In the genomic region with DNA sequence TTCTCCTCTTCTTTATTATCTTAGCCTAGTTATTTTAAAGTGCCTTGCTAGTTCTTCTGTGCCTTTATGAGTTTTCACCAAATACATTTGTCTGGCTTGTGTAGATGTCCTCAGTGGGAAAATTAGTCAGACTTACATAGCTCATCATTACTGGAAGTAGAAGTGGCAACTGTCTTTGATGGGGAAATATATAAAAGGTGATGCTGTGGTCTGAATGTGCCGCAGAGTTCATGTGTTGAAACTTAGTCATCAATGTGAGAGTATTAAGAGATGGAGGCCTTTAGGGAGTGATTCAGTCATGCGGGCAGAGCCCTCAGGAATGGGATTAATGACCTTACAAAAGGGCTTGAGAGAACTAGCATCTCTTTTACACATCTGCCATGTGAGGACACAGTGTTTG, we compare ENCODE assay signal across 19 cellular contexts. TPM values are rescaled to one million over a fixed set of nuclear protein-coding genes. Genes with fewer than 3 reads are reported as not detected.
"Had no signal": no experiment of that assay in that cellular context is flagged by ENCODE, and none has a peak within 500 bp of the region (broad histone marks: within the 10 kb centered on the region; RNA-seq: fewer than 3 reads in every experiment).

No MANE protein-coding gene starts in this region.

- H3K4me1 ChIP-seq: parathyroid adenoma, right lobe of liver, thyroid gland had no signal

- H3K4me3 Mint-ChIP-seq: activated T-helper 1 cell treated with anti-CD3 and anti-CD28 coated beads, Interleukin-12 subunit alpha, Interleukin-12 subunit beta, Interleukin-2, Interleukin-4 antibody, amounts not matched to agents 30 ng/mL and 10 ng/mL and 1 ng/mL, durations not matched to agents 14 hours and 24 hours and 36 hours; mesothelial cell of epicardium; natural killer cell treated with Interleukin-12 subunit alpha and Interleukin-12 subunit beta and Interleukin-15 and Interleukin-18, amount 100 ng/mL, for 72 hours; T-cell had no signal

- H3K27ac Mint-ChIP-seq: activated T-helper 1 cell treated with anti-CD3 and anti-CD28 coated beads, Interleukin-12 subunit alpha, Interleukin-12 subunit beta, Interleukin-2, Interleukin-4 antibody, amounts not matched to agents 30 ng/mL and 10 ng/mL and 1 ng/mL, durations not matched to agents 14 hours and 24 hours and 36 hours; mesothelial cell of epicardium; natural killer cell treated with Interleukin-12 subunit alpha and Interleukin-12 subunit beta and Interleukin-15 and Interleukin-18, amount 100 ng/mL, for 72 hours; T-cell had no signal

- H3K27me3 ChIP-seq: neutrophil, right lobe of liver, thyroid gland had no signal

- ATAC-seq: left lobe of liver, right lobe of liver, T-cell had no signal

- H2AFZ ChIP-seq: parathyroid adenoma had no signal

- H3K4me3 ChIP-seq: coronary artery, lung, right lobe of liver, smooth muscle cell, thyroid gland had no signal

- H3K4me2 ChIP-seq: smooth muscle cell had no signal

- DNase-seq: activated CD4-positive, alpha-beta T cell treated with anti-CD3 and anti-CD28 coated beads, Interleukin-2, amount 50 U/mL, for 1 hour; activated CD8-positive, alpha-beta memory T cell treated with anti-CD3 and anti-CD28 coated beads, Interleukin-2, amount 50 U/mL, for 4 hours; aorta; erythroblast; head of caudate nucleus; right lobe of liver; stimulated activated CD4-positive, alpha-beta T cell treated with anti-CD3 and anti-CD28 coated beads, Interleukin-4, amount 100 ng/mL, for 1 hour; T-cell; thyroid gland had no signal

- H3K4me1 Mint-ChIP-seq: mesothelial cell of epicardium had no signal

- H3K79me2 ChIP-seq: parathyroid adenoma had no signal

- H3K27ac ChIP-seq: coronary artery, neutrophil, parathyroid adenoma, right lobe of liver, thyroid gland had no signal

- H3K27me3 Mint-ChIP-seq: natural killer cell treated with Interleukin-12 subunit alpha and Interleukin-12 subunit beta and Interleukin-15 and Interleukin-18, amount 100 ng/mL, for 72 hours; T-cell had no signal

- H3K36me3 ChIP-seq: neutrophil, right lobe of liver, thyroid gland had no signal

- H3K9me3 ChIP-seq: neutrophil, right lobe of liver, thyroid gland had no signal

- H3K9ac ChIP-seq: parathyroid adenoma had no signal

RNA-seq across cellular contexts. Expression of gene ERICH6, which starts 6.4 kb away (rescaled TPM):
- total RNA-seq: activated T-helper 1 cell treated with anti-CD3 and anti-CD28 coated beads, Interleukin-12 subunit alpha, Interleukin-12 subunit beta, Interleukin-2, Interleukin-4 antibody, amounts not matched to agents 30 ng/mL and 10 ng/mL and 1 ng/mL, durations not matched to agents 14 hours and 24 hours and 36 hours; left lobe of liver; smooth muscle cell had no signal
- polyA plus RNA-seq: aorta, lung, urinary bladder had no signal
